ENCODE assay signal across 1 cellular context in the genomic region with DNA sequence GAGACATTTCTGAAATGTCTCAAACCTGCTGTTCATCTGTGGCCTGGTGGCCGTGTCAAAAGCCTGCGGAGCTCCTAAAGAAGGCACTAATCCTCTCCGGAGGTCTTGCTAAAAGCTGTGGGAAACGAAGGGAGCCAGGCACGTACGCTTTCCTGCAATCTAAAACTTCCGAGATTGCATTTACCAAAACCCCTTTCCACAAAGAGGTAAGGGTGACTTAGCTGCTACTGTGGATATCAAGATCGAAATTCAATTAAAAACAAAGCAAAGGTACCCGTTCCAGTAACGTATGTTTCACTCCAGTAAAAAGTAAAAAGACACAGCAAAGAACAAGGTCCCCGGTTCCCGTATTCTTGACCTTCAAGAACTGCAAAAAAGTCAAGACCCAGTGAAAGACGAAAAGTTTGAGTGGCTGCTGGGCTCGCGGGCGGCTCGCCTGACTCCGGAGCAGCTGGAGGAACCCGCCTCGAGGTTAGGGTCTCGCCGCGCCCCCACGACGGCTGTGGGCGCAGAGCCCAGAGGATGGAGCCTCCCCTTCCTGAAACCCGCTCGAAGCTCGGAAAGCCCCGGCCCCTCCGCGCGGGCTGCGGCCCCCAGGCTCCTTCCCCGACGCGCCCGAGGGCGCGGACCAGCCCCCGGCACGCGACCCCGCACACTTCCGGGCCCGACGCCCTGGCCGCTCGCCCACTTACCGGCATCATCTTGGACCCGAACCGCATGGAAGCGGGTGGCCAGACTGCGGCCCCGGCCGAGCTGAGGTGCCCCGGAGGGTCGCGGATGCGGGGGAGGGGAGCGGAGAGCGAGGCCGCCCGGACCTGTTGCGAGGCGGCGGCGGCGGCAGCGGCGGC.
TF ChIP-seq lines count a peak whose summit lies in the region.

No MANE protein-coding gene starts in this region.

TF ChIP-seq in GM12878, 131 proteins besides CTCF, POLR2A, EP300 and RAD21 (continued from another document):
- TF ChIP-seq, protein P1, sequence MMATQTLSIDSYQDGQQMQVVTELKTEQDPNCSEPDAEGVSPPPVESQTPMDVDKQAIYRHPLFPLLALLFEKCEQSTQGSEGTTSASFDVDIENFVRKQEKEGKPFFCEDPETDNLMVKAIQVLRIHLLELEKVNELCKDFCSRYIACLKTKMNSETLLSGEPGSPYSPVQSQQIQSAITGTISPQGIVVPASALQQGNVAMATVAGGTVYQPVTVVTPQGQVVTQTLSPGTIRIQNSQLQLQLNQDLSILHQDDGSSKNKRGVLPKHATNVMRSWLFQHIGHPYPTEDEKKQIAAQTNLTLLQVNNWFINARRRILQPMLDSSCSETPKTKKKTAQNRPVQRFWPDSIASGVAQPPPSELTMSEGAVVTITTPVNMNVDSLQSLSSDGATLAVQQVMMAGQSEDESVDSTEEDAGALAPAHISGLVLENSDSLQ (IDR thresholded peaks at IDR 0.05): peak; percentile 66
- peak; percentile 78; the same call in 1 of the 2 replicates for TF ChIP-seq ZNF217 (IDR thresholded peaks at IDR 0.05)
- 0 out of 3 replicates have a peak, but pooled peaks of 1 of the 2 experiments have one; percentile 36 for TF ChIP-seq EGR1 (IDR thresholded peaks at IDR 0.05; ENCODE audit: borderline replicate concordance in 1 of 2, low read depth in 2 of 2, low read length in 2 of 2)
- TF ChIP-seq LARP7 (IDR thresholded peaks at IDR 0.05): peak; percentile 86
- 0 out of 2 replicates have a peak, but pooled peaks have one; percentile 15 for TF ChIP-seq PAX5 (IDR thresholded peaks at IDR 0.05; ENCODE audit: borderline replicate concordance, low read depth, low read length)
- TF ChIP-seq SKIL (IDR thresholded peaks at IDR 0.05; ENCODE audit: low read depth, poor library complexity, severe bottlenecking): no peak
- 0 out of 2 replicates have a peak, but pooled peaks have one; percentile 15 for TF ChIP-seq EED (IDR thresholded peaks at IDR 0.05; ENCODE audit: low read depth)
- TF ChIP-seq SRF (IDR thresholded peaks at IDR 0.05; ENCODE audit: low read depth in 2 of 2, low read length in 2 of 2): no peak
- TF ChIP-seq NKRF (conservative IDR thresholded peaks at IDR 0.05): peak; percentile 66
- peak; percentile 43; the same call in 1 of the 2 replicates for TF ChIP-seq ZNF687 (IDR thresholded peaks at IDR 0.05)
- TF ChIP-seq RB1 (IDR thresholded peaks at IDR 0.05; ENCODE audit: borderline replicate concordance): 0 out of 2 replicates have a peak, but pooled peaks have one; percentile 24
- TF ChIP-seq FOXK2 (IDR thresholded peaks at IDR 0.05): no peak
- no peak for TF ChIP-seq ZZZ3 (IDR thresholded peaks at IDR 0.05; ENCODE audit: control insufficient read depth, insufficient read length, low read depth)
- TF ChIP-seq BHLHE40 (IDR thresholded peaks at IDR 0.05; ENCODE audit: borderline replicate concordance in 1 of 2, low read depth in 2 of 2, low read length in 1 of 2): peak; percentile 87 to 98
- 0 out of 2 replicates have a peak, but pooled peaks have one; percentile 61 for TF ChIP-seq BACH1 (IDR thresholded peaks at IDR 0.05; ENCODE audit: borderline replicate concordance)
- TF ChIP-seq POLR2AphosphoS5 (IDR thresholded peaks at IDR 0.05; ENCODE audit: low read length): peak; percentile 38; the same call in 1 of the 2 replicates
- 0 out of 2 replicates have a peak, but pooled peaks have one; percentile 39 for TF ChIP-seq STAT1 (conservative IDR thresholded peaks at IDR 0.05)
- peak; percentile 76; the same call in 1 of the 2 replicates for TF ChIP-seq NFXL1 (IDR thresholded peaks at IDR 0.05; ENCODE audit: borderline replicate concordance)
- peak; percentile 100 for TF ChIP-seq IKZF1 (conservative IDR thresholded peaks at IDR 0.05)
- TF ChIP-seq ZBED1 (IDR thresholded peaks at IDR 0.05; ENCODE audit: borderline replicate concordance): no peak
- peak; percentile 85 for TF ChIP-seq DPF2 (IDR thresholded peaks at IDR 0.05)
- TF ChIP-seq RELA (IDR thresholded peaks at IDR 0.05; ENCODE audit: borderline replicate concordance, partially characterized antibody): peak; percentile 54
- no peak for TF ChIP-seq STAT3 (IDR thresholded peaks at IDR 0.05; ENCODE audit: low read depth, low read length)
- 0 out of 2 replicates have a peak, but pooled peaks have one; percentile 7 for TF ChIP-seq RCOR1 (conservative IDR thresholded peaks at IDR 0.05; ENCODE audit: low read depth, low read length)
- no peak for TF ChIP-seq FOS (IDR thresholded peaks at IDR 0.05; ENCODE audit: borderline replicate concordance, extremely low read depth, insufficient read length)
- no peak for TF ChIP-seq IKZF2 (IDR thresholded peaks at IDR 0.05)
- TF ChIP-seq ZNF207 (IDR thresholded peaks at IDR 0.05; ENCODE audit: borderline replicate concordance): 0 out of 2 replicates have a peak, but pooled peaks have one; percentile 20
